ENCODE assay signal across 1 cellular context in the genomic region with DNA sequence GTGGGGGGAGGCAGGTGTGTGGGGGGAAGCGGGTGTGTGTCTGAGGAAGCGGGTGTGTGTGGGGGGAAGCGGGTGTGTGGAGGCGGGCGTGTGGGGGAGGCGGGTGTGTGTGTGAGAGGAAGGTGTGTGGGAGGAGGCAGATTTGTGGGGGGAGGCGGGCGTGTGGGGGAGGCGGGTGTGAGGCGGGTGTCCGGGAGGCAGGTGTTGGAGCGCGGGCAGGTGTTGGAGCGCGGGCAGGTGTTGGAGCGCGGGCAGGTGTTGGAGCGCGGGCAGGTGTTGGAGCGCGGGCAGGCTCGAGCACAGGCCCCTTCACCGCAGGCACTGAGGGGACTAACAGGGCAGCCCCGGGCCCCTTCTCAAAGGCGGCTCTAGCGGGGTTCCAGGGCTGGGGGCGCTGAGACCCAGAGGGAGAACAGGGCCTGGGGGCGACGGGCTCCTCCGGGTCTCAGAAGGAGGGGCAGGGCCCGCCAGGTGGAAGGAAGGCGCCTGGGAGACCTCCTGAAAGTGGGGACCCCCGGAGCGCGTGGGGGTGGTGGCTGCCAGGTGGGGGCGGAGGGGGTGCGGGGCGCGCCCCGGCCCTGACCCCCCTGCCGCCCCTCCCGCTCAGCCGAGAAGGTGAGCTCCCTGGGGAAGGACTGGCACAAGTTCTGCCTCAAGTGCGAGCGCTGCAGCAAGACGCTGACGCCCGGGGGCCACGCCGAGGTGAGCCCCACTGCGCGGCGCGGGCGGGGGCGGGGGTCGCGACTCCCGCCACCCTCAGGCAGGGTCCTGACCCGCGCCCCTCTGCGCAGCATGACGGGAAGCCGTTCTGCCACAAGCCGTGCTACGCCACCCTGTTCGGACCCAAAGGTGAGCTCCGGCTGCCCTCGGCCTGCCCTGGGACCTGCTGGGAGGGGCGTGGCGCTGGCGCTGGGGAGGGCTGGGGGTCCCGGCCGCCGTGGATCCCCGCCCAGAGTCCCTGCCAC.
TF ChIP-seq lines count a peak whose summit lies in the region.

No MANE protein-coding gene starts in this region.

TF ChIP-seq in GM12878, 131 proteins besides CTCF, POLR2A, EP300 and RAD21:
- peak; percentile 53 for TF ChIP-seq SUZ12 (IDR thresholded peaks at IDR 0.05; ENCODE audit: unreplicated experiment)
- TF ChIP-seq EGR1 (IDR thresholded peaks at IDR 0.05; ENCODE audit: borderline replicate concordance in 1 of 2, low read depth in 2 of 2, low read length in 2 of 2): 0 out of 3 replicates have a peak, but pooled peaks of 1 of the 2 experiments have one; percentile 16
- TF ChIP-seq, protein P1, sequence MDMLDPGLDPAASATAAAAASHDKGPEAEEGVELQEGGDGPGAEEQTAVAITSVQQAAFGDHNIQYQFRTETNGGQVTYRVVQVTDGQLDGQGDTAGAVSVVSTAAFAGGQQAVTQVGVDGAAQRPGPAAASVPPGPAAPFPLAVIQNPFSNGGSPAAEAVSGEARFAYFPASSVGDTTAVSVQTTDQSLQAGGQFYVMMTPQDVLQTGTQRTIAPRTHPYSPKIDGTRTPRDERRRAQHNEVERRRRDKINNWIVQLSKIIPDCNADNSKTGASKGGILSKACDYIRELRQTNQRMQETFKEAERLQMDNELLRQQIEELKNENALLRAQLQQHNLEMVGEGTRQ (IDR thresholded peaks at IDR 0.05; ENCODE audit: borderline replicate concordance, low read depth, low read length): no peak
